8 cellular contexts compared by ENCODE assay signal in the genomic region with DNA sequence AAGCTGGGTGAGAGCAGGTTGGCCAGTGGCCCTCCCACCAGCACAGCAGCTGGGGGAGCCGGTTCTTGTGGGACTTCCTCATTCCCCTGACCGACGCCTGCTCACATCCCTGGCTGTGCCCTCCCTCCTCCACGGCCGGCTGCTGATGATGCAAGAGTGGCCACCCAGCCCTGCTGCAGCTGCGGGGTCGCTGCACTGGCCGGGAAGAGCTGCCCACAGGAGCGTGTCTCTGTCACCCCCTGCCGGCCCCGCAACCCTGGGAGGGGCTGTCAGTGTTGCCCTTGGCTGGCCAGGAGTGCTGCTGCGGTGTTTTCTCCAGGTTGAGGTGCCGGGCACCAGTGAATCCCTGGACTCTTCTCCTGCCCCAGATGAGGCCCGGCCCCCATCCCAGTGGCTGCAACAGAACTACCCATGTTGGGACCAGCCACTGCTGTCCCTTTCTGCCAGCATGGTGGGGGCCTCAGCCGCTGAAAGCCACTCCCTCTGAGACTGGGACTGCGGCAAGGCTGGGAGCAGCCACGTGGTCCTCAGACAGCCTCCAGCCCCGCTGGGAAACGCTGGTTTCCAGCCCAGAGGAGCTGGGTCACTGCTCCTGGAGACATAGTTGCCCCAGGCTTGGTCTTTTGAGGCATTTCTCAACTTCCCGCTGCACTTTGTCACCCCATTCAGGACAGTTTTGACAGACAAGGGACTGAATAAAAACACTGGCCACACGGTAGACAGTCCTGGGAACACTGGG. TPM values are rescaled to one million over a fixed set of nuclear protein-coding genes. Genes with fewer than 3 reads are reported as not detected.
DNase-seq lines count a peak whose midpoint lies in the region; ATAC-seq, FAIRE-seq and TF ChIP-seq lines count a peak whose summit lies in the region.

No MANE protein-coding gene starts in this region.

- no peaks in the 10 kb centered on the region for H3K27me3 Mint-ChIP-seq in astrocyte (ENCODE audit: low read depth, unreplicated experiment)
- no peaks in the 10 kb centered on the region for H3K27me3 Mint-ChIP-seq in stimulated activated naive B cell treated with anti-CD40 and anti-IgM and Interleukin-4, amounts not matched to agents 10 μg/mL and 1 μg/mL and 100 μg/mL, for 72 hours

- H3K36me3 ChIP-seq in MG63 (no peaks in the 10 kb centered on the region; the same call in 1 of the 2 replicates), astrocyte (ENCODE audit: insufficient read depth, low read length) (no peaks in the 10 kb centered on the region), kidney epithelial cell (ENCODE audit: control insufficient read depth, insufficient read depth, low read length) (no peaks in the 10 kb centered on the region)

- H3K4me3 ChIP-seq in MG63 (no peak overlapping the region), astrocyte (ENCODE audit: insufficient read depth, low read depth, low read length) (no peak overlapping the region), kidney epithelial cell (ENCODE audit: low read depth, low read length) (no peak overlapping the region)

- peak overlapping the region; percentile 3 for H3K9ac ChIP-seq in astrocyte (ENCODE audit: low read length)

- no peaks in the 10 kb centered on the region for H3K9me3 Mint-ChIP-seq in astrocyte (ENCODE audit: unreplicated experiment)
- H3K9me3 Mint-ChIP-seq in stimulated activated naive B cell treated with anti-CD40 and anti-IgM and Interleukin-4, amounts not matched to agents 10 μg/mL and 1 μg/mL and 100 μg/mL, for 72 hours, result no peaks in the 10 kb centered on the region

- H3K79me2 ChIP-seq in astrocyte (ENCODE audit: insufficient read depth, low read length), result no peaks in the 10 kb centered on the region

- TF ChIP-seq CTCF in astrocyte (IDR thresholded peaks at IDR 0.05; ENCODE audit: insufficient read depth, low read depth, low read length) (no peak), kidney epithelial cell (IDR thresholded peaks at IDR 0.05; ENCODE audit: insufficient read depth, low read length, poor library complexity, severe bottlenecking) (peak; percentile 36)

- peaks cover 10% of the 10 kb centered on the region for H3K4me1 ChIP-seq in astrocyte (ENCODE audit: insufficient read depth, low read length)

- peaks cover 6% of the 10 kb centered on the region for H3K4me1 Mint-ChIP-seq in astrocyte (ENCODE audit: low read depth, unreplicated experiment)
- H3K4me1 Mint-ChIP-seq in stimulated activated naive B cell treated with anti-CD40 and anti-IgM and Interleukin-4, amounts not matched to agents 10 μg/mL and 1 μg/mL and 100 μg/mL, for 72 hours, result peaks cover 11 to 29% of the 10 kb centered on the region in 2 donors

- peak; percentile 65 to 67 for ATAC-seq in stimulated activated naive B cell treated with anti-CD40 and anti-IgM and Interleukin-4, amounts not matched to agents 10 μg/mL and 1 μg/mL and 100 μg/mL, for 72 hours (replicated peaks)
- ATAC-seq in GM18517 (IDR thresholded peaks at IDR 0.05; ENCODE audit: unreplicated experiment) (no peak), GM19351 (IDR thresholded peaks at IDR 0.05; ENCODE audit: unreplicated experiment) (no peak)

- H3K9me3 ChIP-seq in MG63 (no peaks in the 10 kb centered on the region), astrocyte (ENCODE audit: insufficient read depth, low read depth, low read length) (no peaks in the 10 kb centered on the region)

- FAIRE-seq in astrocyte (lab: Jason Lieb, UNC), result no peak

- peak overlapping the region; percentile 62 for H3K27ac Mint-ChIP-seq in astrocyte (ENCODE audit: unreplicated experiment)
- H3K27ac Mint-ChIP-seq in stimulated activated naive B cell treated with anti-CD40 and anti-IgM and Interleukin-4, amounts not matched to agents 10 μg/mL and 1 μg/mL and 100 μg/mL, for 72 hours, result peak overlapping the region; percentile 82

- no peaks in the 10 kb centered on the region for H3K27me3 ChIP-seq in MG63
- H3K27me3 ChIP-seq in astrocyte (ENCODE audit: insufficient read depth, low read length), result no peaks in the 10 kb centered on the region
- no peaks in the 10 kb centered on the region for H3K27me3 ChIP-seq in kidney epithelial cell (ENCODE audit: control insufficient read depth, insufficient read depth, low read length)

- H3K4me3 Mint-ChIP-seq in astrocyte (ENCODE audit: unreplicated experiment), result no peak overlapping the region
- H3K4me3 Mint-ChIP-seq in stimulated activated naive B cell treated with anti-CD40 and anti-IgM and Interleukin-4, amounts not matched to agents 10 μg/mL and 1 μg/mL and 100 μg/mL, for 72 hours, result peak overlapping the region; percentile 87 to 89

- H3K4me2 ChIP-seq in astrocyte (ENCODE audit: low read length), result peak overlapping the region; percentile 5

- no peaks in the 10 kb centered on the region for H4K20me1 ChIP-seq in astrocyte (ENCODE audit: insufficient read depth, low read length)

- no peak overlapping the region for H3K27ac ChIP-seq in astrocyte (ENCODE audit: low read depth, low read length)

- DNase-seq in DMS53 treated with DMSO at 0.1 percent for 48 hours (lab: John Stamatoyannopoulos, UW; ENCODE audit: unreplicated experiment) (peak; percentile 58), MG63 (peak; percentile 33), astrocyte (ENCODE audit: low read depth) (peak; percentile 54), kidney epithelial cell (ENCODE audit: low read depth) (peak; percentile 69), GM19240 (ENCODE audit: insufficient read length, low spot score) (no peak)
- no peak for DNase-seq in stimulated activated naive B cell treated with anti-CD40 and anti-IgM and Interleukin-4, amounts not matched to agents 10 μg/mL and 1 μg/mL and 100 μg/mL, for 72 hours

- peak overlapping the region; percentile 13 for H2AFZ ChIP-seq in astrocyte (ENCODE audit: low read depth, low read length)

- H3K36me3 Mint-ChIP-seq in astrocyte (ENCODE audit: low read depth, unreplicated experiment), result peaks cover 4% of the 10 kb centered on the region
- peaks cover 40 to 51% of the 10 kb centered on the region in 2 donors for H3K36me3 Mint-ChIP-seq in stimulated activated naive B cell treated with anti-CD40 and anti-IgM and Interleukin-4, amounts not matched to agents 10 μg/mL and 1 μg/mL and 100 μg/mL, for 72 hours

RNA-seq across cellular contexts. Expression of a gene that starts 0.7 kb away (rescaled TPM):
- total RNA-seq in MG63 (2014; rRNA removed; shearing (Covaris generic); ENCODE audit: low replicate concordance), result 1.7 TPM in 1 of 2 replicates, not detected in the other
- total RNA-seq in astrocyte, result 2.7 and 4.2 TPM in 2 replicates
- total RNA-seq in kidney epithelial cell, result 1.9 and 2.0 TPM in 2 replicates

RNA-seq across cellular contexts. Expression of a gene that starts 9.2 kb away (rescaled TPM):
- 15.2 and 47.9 TPM in 2 replicates for total RNA-seq in MG63 (2014; rRNA removed; shearing (Covaris generic); ENCODE audit: low replicate concordance)
- total RNA-seq in astrocyte (14.0 and 17.4 TPM in 2 replicates), kidney epithelial cell (24.3 and 27.5 TPM in 2 replicates)

RNA-seq across cellular contexts. Expression of a gene that starts 27.2 kb away (rescaled TPM):
- total RNA-seq in MG63 (2014; rRNA removed; shearing (Covaris generic); ENCODE audit: low replicate concordance), result 9.1 and 14.1 TPM in 2 replicates
- 13.8 and 18.6 TPM in 2 replicates for total RNA-seq in astrocyte
- total RNA-seq in kidney epithelial cell, result 14.9 and 21.0 TPM in 2 replicates

RNA-seq across cellular contexts. Expression of a gene that starts 37.7 kb away (rescaled TPM):
- total RNA-seq in MG63 (2014; rRNA removed; shearing (Covaris generic); ENCODE audit: low replicate concordance), result 65.6 and 95.9 TPM in 2 replicates
- 71.5 and 71.7 TPM in 2 replicates for total RNA-seq in astrocyte
- total RNA-seq in kidney epithelial cell, result 65.7 and 71.4 TPM in 2 replicates

RNA-seq across cellular contexts. Expression of a gene that starts 37.7 kb away (rescaled TPM):
- total RNA-seq in MG63 (2014; rRNA removed; shearing (Covaris generic); ENCODE audit: low replicate concordance), result 56.3 and 83.7 TPM in 2 replicates
- total RNA-seq in astrocyte (91.6 and 94.4 TPM in 2 replicates), kidney epithelial cell (49.9 and 50.5 TPM in 2 replicates)

Comparison
In these comparisons a context has a peak if more than half of its experiments do, and no peak if none do; other contexts are left out.
1. DNase-seq: peak in DMS53 treated with DMSO at 0.1 percent for 48 hours (single experiment), MG63 (single experiment), astrocyte (single experiment) and kidney epithelial cell (single experiment); none in stimulated activated naive B cell treated with anti-CD40 and anti-IgM and Interleukin-4, amounts not matched to agents 10 μg/mL and 1 μg/mL and 100 μg/mL, for 72 hours (single experiment) and GM19240 (single experiment).
2. ATAC-seq: peak in stimulated activated naive B cell treated with anti-CD40 and anti-IgM and Interleukin-4, amounts not matched to agents 10 μg/mL and 1 μg/mL and 100 μg/mL, for 72 hours (2 of 2); none in GM18517 (single experiment) and GM19351 (single experiment).